8 cellular contexts compared by ENCODE assay signal in the genomic region with DNA sequence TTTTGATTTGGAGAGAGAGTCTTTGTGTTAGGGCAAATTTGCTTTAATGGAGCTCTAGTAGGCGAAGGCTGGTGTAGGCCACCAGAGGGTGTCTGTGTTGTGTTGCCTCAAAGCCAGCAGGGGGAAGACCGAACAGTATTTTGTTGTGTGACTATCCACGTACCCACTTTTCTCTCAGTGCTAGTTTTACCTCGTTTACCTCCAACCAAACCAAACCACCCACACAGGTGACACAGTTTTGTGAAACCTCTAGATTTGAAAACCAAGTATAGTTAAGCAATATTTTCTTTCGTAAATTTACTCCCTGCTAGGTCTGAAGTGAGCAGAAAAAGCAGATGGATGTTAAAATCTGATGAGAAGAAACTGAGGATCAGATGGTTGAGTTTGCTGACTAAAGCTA. TPM values are rescaled to one million over a fixed set of nuclear protein-coding genes. Genes with fewer than 3 reads are reported as not detected.
DNase-seq lines count a peak whose midpoint lies in the region; ATAC-seq, FAIRE-seq and TF ChIP-seq lines count a peak whose summit lies in the region.

No MANE protein-coding gene starts in this region.

- H3K4me1 ChIP-seq in HUES48 (ENCODE audit: control insufficient read depth, insufficient read depth, low read length) (no peaks in the 10 kb centered on the region), PC-3 (ENCODE audit: insufficient read depth, low read length) (peaks cover 7% of the 10 kb centered on the region), tibial artery (peaks cover 0 to 19% (median 5%) of the 10 kb centered on the region in 4 donors)

- ATAC-seq in GM18873 (IDR thresholded peaks at IDR 0.05; ENCODE audit: low FRiP score, unreplicated experiment) (peak; percentile 59), PC-3 (peak; percentile 89), omental fat pad (ENCODE audit: low FRiP score) (peak; percentile 88)

- FAIRE-seq in frontal cortex (lab: Jason Lieb, UNC), result no peak

- H3K27ac ChIP-seq in HUES48 (ENCODE audit: low read depth, low read length) (peak overlapping the region; percentile 21), PC-3 (ENCODE audit: low read length) (no peak overlapping the region), tibial artery (peak overlapping the region; percentile 57 to 63)

- H3K9ac ChIP-seq in HUES48 (ENCODE audit: low read depth, low read length), result no peak overlapping the region
- 0 out of 2 replicates have a peak overlapping the region, but pooled peaks have one; percentile 1 for H3K9ac ChIP-seq in PC-3 (ENCODE audit: low read length)

- H3K79me2 ChIP-seq in PC-3 (ENCODE audit: low read length), result no peaks in the 10 kb centered on the region

- H3K27me3 ChIP-seq in HUES48 (ENCODE audit: control insufficient read depth, insufficient read depth, low read length) (no peaks in the 10 kb centered on the region), PC-3 (ENCODE audit: low read length) (no peaks in the 10 kb centered on the region), tibial artery (no peaks in the 10 kb centered on the region)

- TF ChIP-seq CTCF in AG09309 (IDR thresholded peaks at IDR 0.05; ENCODE audit: control insufficient read depth, insufficient read depth, low read depth, low read length, missing control alignments), result peak; percentile 92
- TF ChIP-seq CTCF in PC-3 (conservative IDR thresholded peaks at IDR 0.05; ENCODE audit: low read depth, low read length), result peak; percentile 94
- peak in 2 of 3 donors; percentile 50 to 75 for TF ChIP-seq CTCF in omental fat pad (IDR thresholded peaks at IDR 0.05)
- TF ChIP-seq CTCF in tibial artery (IDR thresholded peaks at IDR 0.05), result peak; percentile 80 to 96

- DNase-seq in AG09309 (ENCODE audit: low read depth) (peak; percentile 46), PC-3 (peak; percentile 69), frontal cortex (ENCODE audit: low spot score in 2 of 2) (peak; percentile 30 to 73), omental fat pad (ENCODE audit: low spot score) (no peak), tibial artery (peak; percentile 61 to 76)
- peak; percentile 5 for DNase-seq in activated effector memory CD4-positive, alpha-beta T cell treated with Interleukin-2 at 50 U/mL for 16 hours

- intact Hi-C loops in PC-3 (cut with micrococcal nuclease) (loop anchor here (1.0 to 5.0 kb wide), 3 partner anchors 49 to 133 kb away; a partner anchor contains a TSS), tibial artery (cut with DNase I; ENCODE audit: low total_unique reads) (loop anchor here (5.0 to 10.0 kb wide), 3 partner anchors 81 to 204 kb away; a partner anchor contains a TSS)

- H3F3A ChIP-seq in PC-3 (ENCODE audit: low read length, unreplicated experiment), result peaks cover 5% of the 10 kb centered on the region

- H3K4me2 ChIP-seq in PC-3 (ENCODE audit: low read length), result no peak overlapping the region

- H4K20me1 ChIP-seq in PC-3 (ENCODE audit: low read length), result no peaks in the 10 kb centered on the region

- no peaks in the 10 kb centered on the region for H3K9me2 ChIP-seq in PC-3 (replicated peaks; ENCODE audit: low read length)

- H3K9me3 ChIP-seq in HUES48 (ENCODE audit: control insufficient read depth, insufficient read depth, low read length) (no peaks in the 10 kb centered on the region), PC-3 (ENCODE audit: low read length) (no peaks in the 10 kb centered on the region), tibial artery (no peaks in the 10 kb centered on the region)

- H3K36me3 ChIP-seq in HUES48 (ENCODE audit: control insufficient read depth, insufficient read depth, low read length) (peaks cover 18% of the 10 kb centered on the region), PC-3 (ENCODE audit: low read depth, low read length) (peaks cover 19% of the 10 kb centered on the region), tibial artery (peaks cover 18 to 55% (median 52%) of the 10 kb centered on the region in 3 donors)

- no peak overlapping the region for H3K4me3 ChIP-seq in AG09309 (ENCODE audit: control insufficient read depth, low read depth, low read length)
- H3K4me3 ChIP-seq in HUES48 (ENCODE audit: low read depth, low read length), result no peak overlapping the region
- no peak overlapping the region for H3K4me3 ChIP-seq in PC-3 (ENCODE audit: low read length)
- H3K4me3 ChIP-seq in tibial artery, result no peak overlapping the region

- POLR2A ChIA-PET in PC-3 (lab: Charles Lee; ENCODE audit: unreplicated experiment), result interaction anchor here (0.6 kb wide), 1 partner anchor 132 kb away, joined by 3 read pairs; a partner anchor contains a TSS

- CTCF ChIA-PET in PC-3 (lab: Charles Lee), result interaction anchor here (0.6 to 1.7 kb wide), 10 partner anchors 18 to 203 kb away, joined by 3 to 15 read pairs (median 4); a partner anchor contains a TSS

- BruUV-seq in PC-3 (replicated peaks; lab: Mats Ljungman, UMichigan), result no TSS peak

- H2AFZ ChIP-seq in PC-3 (ENCODE audit: low read length), result no peak overlapping the region

RNA-seq across cellular contexts. Expression of a gene that starts 36.3 kb away (rescaled TPM):
- total RNA-seq in PC-3 (2014; rRNA removed) (not detected in 2 replicates), frontal cortex (not detected), omental fat pad (not detected)

RNA-seq across cellular contexts. Expression of a gene that starts 42.5 kb away (rescaled TPM):
- total RNA-seq in PC-3 (2014; rRNA removed), result 82.0 and 98.9 TPM in 2 replicates
- 26.9 TPM for total RNA-seq in frontal cortex
- 10 to 100 TPM; 19.6 to 26.0 (median 22.3) TPM for total RNA-seq in omental fat pad

RNA-seq across cellular contexts. Expression of a gene that starts 44.3 kb away (rescaled TPM):
- total RNA-seq in PC-3 (2014; rRNA removed) (8.5 and 9.6 TPM in 2 replicates), frontal cortex (34.6 TPM), omental fat pad (10 to 100 TPM in 3 of 4 donors, 1 to 10 TPM in 1; 5.5 to 35.9 (median 17.1) TPM)
